In the genomic region with DNA sequence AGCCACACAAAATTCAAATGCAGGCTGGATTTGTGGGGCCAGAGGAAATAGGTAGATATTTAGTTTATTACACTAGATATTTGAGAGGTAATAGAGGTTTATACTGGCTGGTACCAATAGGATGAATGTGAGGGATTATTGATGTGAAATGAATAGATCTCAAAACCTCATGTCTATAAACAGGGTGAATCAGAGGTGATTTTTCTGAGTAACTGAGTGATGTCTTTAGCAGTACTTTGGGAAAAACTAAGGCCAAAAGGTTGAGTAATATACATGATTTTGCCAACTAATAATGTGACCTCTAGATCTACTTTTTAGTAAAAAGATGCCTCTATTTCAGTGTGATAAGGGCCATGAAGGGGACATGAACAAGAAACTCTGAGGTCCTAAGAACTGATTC, we compare ENCODE assay signal across 22 cellular contexts.
"Had no signal": no experiment of that assay in that cellular context is flagged by ENCODE, and none has a peak within 500 bp of the region (broad histone marks: within the 10 kb centered on the region; RNA-seq: fewer than 3 reads in every experiment).

No MANE protein-coding gene starts in this region.

- H3K9me3 Mint-ChIP-seq: activated naive CD4-positive, alpha-beta T cell treated with anti-CD3 and anti-CD28 coated beads for 36 hours; activated T-cell treated with anti-CD3 and anti-CD28 coated beads, Interleukin-2, amount 50 U/mL, for 4 hours; WTC11 had no signal

- H3K4me3 Mint-ChIP-seq: activated naive CD4-positive, alpha-beta T cell treated with anti-CD3 and anti-CD28 coated beads for 36 hours; activated naive CD8-positive, alpha-beta T cell; activated T-cell treated with anti-CD3 and anti-CD28 coated beads, Interleukin-2, amount 50 U/mL, for 4 hours; T-helper 17 cell; WTC11 had no signal

- H3K4me3 ChIP-seq: Peyer's patch had no signal

- H3K27me3 ChIP-seq: brain microvascular endothelial cell, Peyer's patch had no signal

- H3K27ac ChIP-seq: brain microvascular endothelial cell, KMS-11, Peyer's patch had no signal

- H3K36me3 Mint-ChIP-seq: activated naive CD8-positive, alpha-beta T cell; WTC11 had no signal

- H3K27ac Mint-ChIP-seq: activated naive CD4-positive, alpha-beta T cell treated with anti-CD3 and anti-CD28 coated beads for 36 hours; activated naive CD8-positive, alpha-beta T cell; T-helper 17 cell; WTC11 had no signal

- H3K36me3 ChIP-seq: brain microvascular endothelial cell, Peyer's patch had no signal

- ATAC-seq: activated T-cell treated with anti-CD3 and anti-CD28 coated beads, Interleukin-2, amount 50 U/mL, for 4 hours; T-helper 17 cell; WTC11 had no signal

- H3K9me3 ChIP-seq: Peyer's patch had no signal

- DNase-seq: activated CD4-positive, alpha-beta T cell treated with anti-CD3 and anti-CD28 coated beads for 48 hours; activated CD4-positive, alpha-beta T cell treated with anti-CD3 and anti-CD28 coated beads, Interleukin-2, amount 50 U/mL, for 4 hours; activated CD4-positive, CD25-positive, alpha-beta regulatory T cell treated with anti-CD3 and anti-CD28 coated beads, Interleukin-2, amount 50 U/mL, for 72 hours; activated gamma-delta T cell; activated naive CD4-positive, alpha-beta T cell treated with anti-CD3 and anti-CD28 coated beads for 36 hours; activated T-cell treated with anti-CD3 and anti-CD28 coated beads, Interleukin-2, amount 50 U/mL, for 4 hours; brain microvascular endothelial cell; NCI-H1105 treated with DMSO at 0.1 percent for 48 hours; NCI-H1436 treated with DMSO at 0.1 percent for 48 hours; NCI-H187; NCI-H2081; NCI-H510A treated with DMSO at 0.1 percent for 48 hours; NCI-H69; NK-92 treated with Interleukin-12 subunit alpha and Interleukin-12 subunit beta, amount 100 ng/mL, for 24 hours; OCI-M1; Peyer's patch; SHP77 treated with DMSO at 0.1 percent for 48 hours; T-helper 17 cell; T-helper 9 cell had no signal

- H3K4me1 ChIP-seq: Peyer's patch had no signal

- H3K4me2 ChIP-seq: KMS-11 had no signal

- H3K9ac ChIP-seq: KMS-11 had no signal
